23 cellular contexts compared by ENCODE assay signal in the genomic region with DNA sequence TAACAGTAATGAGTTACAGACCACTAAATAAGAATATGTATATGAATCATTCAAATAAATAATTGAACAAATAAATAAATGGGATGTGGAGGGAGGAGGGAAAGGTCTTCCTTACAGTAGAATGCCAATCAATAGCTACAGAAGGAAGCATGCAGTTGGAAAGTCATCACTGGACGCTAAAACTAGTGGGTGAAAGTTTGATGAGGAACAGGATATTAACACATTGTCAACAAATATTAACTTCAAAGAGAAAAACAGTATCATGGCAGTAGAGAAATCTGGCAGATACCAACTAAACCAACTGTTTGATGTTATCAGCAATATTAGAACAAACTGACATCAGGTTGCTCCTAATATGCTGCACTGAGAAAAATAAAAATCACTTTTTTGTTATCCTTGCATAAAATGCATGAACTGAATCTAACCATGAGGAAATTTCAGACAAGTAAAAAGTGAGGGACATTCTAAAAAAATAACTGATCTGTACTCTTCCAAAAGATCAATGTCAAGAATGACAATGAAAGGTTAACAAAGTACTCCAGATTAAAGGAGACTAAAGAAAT.
DNase-seq lines count a peak whose midpoint lies in the region; ATAC-seq and TF ChIP-seq lines count a peak whose summit lies in the region.
"Had no signal": no experiment of that assay in that cellular context is flagged by ENCODE, and none has a peak within 500 bp of the region (broad histone marks: within the 10 kb centered on the region; RNA-seq: fewer than 3 reads in every experiment).

No MANE protein-coding gene starts in this region.

- H3K4me3 Mint-ChIP-seq in CD4-positive, alpha-beta T cell: peak overlapping the region; percentile 39
- H3K4me3 Mint-ChIP-seq in central memory CD8-positive, alpha-beta T cell: no peak overlapping the region
- peak overlapping the region; percentile 57 for H3K4me3 Mint-ChIP-seq in natural killer cell treated with Interleukin-12 subunit alpha and Interleukin-12 subunit beta and Interleukin-15 and Interleukin-18, amount 100 ng/mL, for 72 hours
- H3K4me3 Mint-ChIP-seq: HFFc6 had no signal

- H3K27ac Mint-ChIP-seq in CD4-positive, alpha-beta T cell: peak overlapping the region; percentile 50
- H3K27ac Mint-ChIP-seq in central memory CD8-positive, alpha-beta T cell (ENCODE audit: low read depth): peak overlapping the region; percentile 22
- H3K27ac Mint-ChIP-seq in natural killer cell treated with Interleukin-12 subunit alpha and Interleukin-12 subunit beta and Interleukin-15 and Interleukin-18, amount 100 ng/mL, for 72 hours: peak overlapping the region in 1 of 2 donors; percentile 99
- H3K27ac Mint-ChIP-seq: HFFc6 had no signal

- no peak for DNase-seq in CD4-positive, alpha-beta T cell
- DNase-seq in LNCaP clone FGC (ENCODE audit: low read depth): peak; percentile 27
- DNase-seq in central memory CD8-positive, alpha-beta T cell (ENCODE audit: low spot score in 2 of 2): no peak
- no peak for DNase-seq in natural killer cell treated with Interleukin-12 subunit alpha and Interleukin-12 subunit beta and Interleukin-15 and Interleukin-18, amount 100 ng/mL, for 72 hours (ENCODE audit: low spot score)
- DNase-seq in NCI-H1417 treated with DMSO at 0.1 percent for 48 hours (lab: John Stamatoyannopoulos, UW): no peak
- DNase-seq: BE2C, DMS53, GDM1, HFFc6, MV-4-11, NCI-H1105 treated with DMSO at 0.1 percent for 48 hours, NCI-H1694, NCI-H2081, NCI-H2171, NCI-H526, OCI-M1, SJCRH30, T-helper 1 cell had no signal

- peaks cover 5% of the 10 kb centered on the region for H3K36me3 Mint-ChIP-seq in CD4-positive, alpha-beta T cell (ENCODE audit: low read depth)
- peaks cover 2% of the 10 kb centered on the region for H3K36me3 Mint-ChIP-seq in central memory CD8-positive, alpha-beta T cell (ENCODE audit: insufficient read depth)
- H3K36me3 Mint-ChIP-seq in natural killer cell treated with Interleukin-12 subunit alpha and Interleukin-12 subunit beta and Interleukin-15 and Interleukin-18, amount 100 ng/mL, for 72 hours: no peaks in the 10 kb centered on the region

- H3K9me3 ChIP-seq in CD4-positive, alpha-beta T cell (ENCODE audit: control insufficient read depth, low read length): no peaks in the 10 kb centered on the region
- H3K9me3 ChIP-seq: A549, BE2C, SJCRH30 had no signal

- no peak overlapping the region for H3K27ac ChIP-seq in CD4-positive, alpha-beta T cell (ENCODE audit: low read depth, low read length)
- H3K27ac ChIP-seq: A549, HL-60, KMS-11, SJCRH30 had no signal

- H3K4me3 ChIP-seq in LNCaP clone FGC (ENCODE audit: low read depth, low read length): no peak overlapping the region
- H3K4me3 ChIP-seq: A549, SJCRH30 had no signal

- POLR2A ChIA-PET in CD4-positive, alpha-beta T cell (lab: Charles Lee): interaction anchor here (3.8 kb wide), 1 partner anchor 15 kb away, joined by 48 read pairs; no protein-coding TSS in a partner anchor

- intact Hi-C loops in CD4-positive, alpha-beta T cell (cut with DNase I, micrococcal nuclease): no loop called here

- H3K4me1 Mint-ChIP-seq in CD4-positive, alpha-beta T cell (ENCODE audit: low read depth): peaks cover 31% of the 10 kb centered on the region
- peaks cover 43% of the 10 kb centered on the region for H3K4me1 Mint-ChIP-seq in central memory CD8-positive, alpha-beta T cell
- H3K4me1 Mint-ChIP-seq in natural killer cell treated with Interleukin-12 subunit alpha and Interleukin-12 subunit beta and Interleukin-15 and Interleukin-18, amount 100 ng/mL, for 72 hours (ENCODE audit: low read depth in 2 of 2): peaks cover 34 to 38% of the 10 kb centered on the region in 2 donors

- no peaks in the 10 kb centered on the region for H3K27me3 Mint-ChIP-seq in CD4-positive, alpha-beta T cell
- H3K27me3 Mint-ChIP-seq in central memory CD8-positive, alpha-beta T cell: no peaks in the 10 kb centered on the region
- no peaks in the 10 kb centered on the region for H3K27me3 Mint-ChIP-seq in natural killer cell treated with Interleukin-12 subunit alpha and Interleukin-12 subunit beta and Interleukin-15 and Interleukin-18, amount 100 ng/mL, for 72 hours

- TF ChIP-seq CTCF in CD4-positive, alpha-beta T cell (IDR thresholded peaks at IDR 0.05): no peak
- TF ChIP-seq CTCF in LNCaP clone FGC (IDR thresholded peaks at IDR 0.05; ENCODE audit: control insufficient read depth, extremely low read depth, insufficient read depth): no peak

- ATAC-seq in CD4-positive, alpha-beta T cell (ENCODE audit: poor library complexity): no peak
- no peak for ATAC-seq in central memory CD8-positive, alpha-beta T cell (replicated peaks; ENCODE audit: extremely low read depth, poor library complexity, severe bottlenecking)
- no peak for ATAC-seq in natural killer cell treated with Interleukin-12 subunit alpha and Interleukin-12 subunit beta and Interleukin-15 and Interleukin-18, amount 100 ng/mL, for 72 hours
- ATAC-seq in HG03520 (IDR thresholded peaks at IDR 0.05; ENCODE audit: unreplicated experiment) (no peak), GM21515 (IDR thresholded peaks at IDR 0.05; ENCODE audit: unreplicated experiment) (no peak)
- ATAC-seq: A549 had no signal

- CTCF ChIA-PET in CD4-positive, alpha-beta T cell (lab: Charles Lee): no interaction called here

- H3K27me3 ChIP-seq in CD4-positive, alpha-beta T cell (ENCODE audit: control insufficient read depth, insufficient read depth, low read length): no peaks in the 10 kb centered on the region
- H3K27me3 ChIP-seq: BE2C, SJCRH30 had no signal

- no peaks in the 10 kb centered on the region for H3K9me3 Mint-ChIP-seq in CD4-positive, alpha-beta T cell
- no peaks in the 10 kb centered on the region for H3K9me3 Mint-ChIP-seq in central memory CD8-positive, alpha-beta T cell
- peaks cover under 1% of the 10 kb centered on the region for H3K9me3 Mint-ChIP-seq in natural killer cell treated with Interleukin-12 subunit alpha and Interleukin-12 subunit beta and Interleukin-15 and Interleukin-18, amount 100 ng/mL, for 72 hours
- H3K9me3 Mint-ChIP-seq: HFFc6 had no signal
